16 cellular contexts compared by ENCODE assay signal in the genomic region with DNA sequence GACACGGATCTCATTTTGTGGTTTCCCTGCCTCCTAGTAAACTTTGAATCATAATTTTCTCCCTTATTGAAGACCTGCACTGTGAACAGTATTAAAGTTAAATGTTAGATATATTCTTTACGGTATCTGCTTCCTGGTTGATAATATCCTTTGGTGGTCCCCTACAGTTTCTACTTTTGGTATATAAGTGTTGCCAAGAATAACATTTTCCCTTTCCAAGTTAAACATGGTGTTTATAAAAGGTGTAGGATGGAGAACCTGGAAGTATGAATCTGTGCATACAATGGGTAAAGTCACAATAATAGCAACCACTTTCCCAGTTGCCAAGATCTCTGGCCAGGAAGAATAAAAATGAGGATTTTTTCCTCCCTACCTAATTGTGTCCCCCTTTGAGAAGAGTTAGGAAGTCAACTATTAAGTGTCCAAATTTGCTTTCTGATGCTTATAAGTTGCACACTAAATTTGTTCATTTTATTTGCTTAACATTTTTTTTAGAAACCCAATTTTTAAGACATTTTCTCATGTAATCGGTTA.
DNase-seq lines count a peak whose midpoint lies in the region; ATAC-seq and TF ChIP-seq lines count a peak whose summit lies in the region.
"Had no signal": no experiment of that assay in that cellular context is flagged by ENCODE, and none has a peak within 500 bp of the region (broad histone marks: within the 10 kb centered on the region; RNA-seq: fewer than 3 reads in every experiment).

No MANE protein-coding gene starts in this region.

- intact Hi-C loops in heart right ventricle (cut with DNase I) = no loop called here
- intact Hi-C loops in Right ventricle myocardium inferior (cut with DNase I) = loop anchor here (2.0 to 5.0 kb wide), 2 partner anchors 28 to 60 kb away; no protein-coding TSS in a partner anchor
- intact Hi-C loops in right cardiac atrium (cut with DNase I) = no loop called here
- intact Hi-C loops in uterus (cut with DNase I; ENCODE audit: low total_unique reads) = no loop called here
- intact Hi-C loops in activated T-helper 1 cell treated with anti-CD3 and anti-CD28 coated beads, Interleukin-12 subunit alpha, Interleukin-12 subunit beta, Interleukin-2, Interleukin-4 antibody, amounts not matched to agents 30 ng/mL and 10 ng/mL and 1 ng/mL, durations not matched to agents 14 hours and 24 hours and 36 hours (cut with micrococcal nuclease) = no loop called here

- H3K4me3 Mint-ChIP-seq in T-helper 17 cell = no peak overlapping the region
- no peak overlapping the region for H3K4me3 Mint-ChIP-seq in activated T-helper 1 cell treated with anti-CD3 and anti-CD28 coated beads, Interleukin-12 subunit alpha, Interleukin-12 subunit beta, Interleukin-2, Interleukin-4 antibody, amounts not matched to agents 30 ng/mL and 10 ng/mL and 1 ng/mL, durations not matched to agents 14 hours and 24 hours and 36 hours

- peaks cover 3% of the 10 kb centered on the region for H3K4me1 Mint-ChIP-seq in T-helper 17 cell
- no peaks in the 10 kb centered on the region for H3K4me1 Mint-ChIP-seq in activated T-helper 1 cell treated with anti-CD3 and anti-CD28 coated beads, Interleukin-12 subunit alpha, Interleukin-12 subunit beta, Interleukin-2, Interleukin-4 antibody, amounts not matched to agents 30 ng/mL and 10 ng/mL and 1 ng/mL, durations not matched to agents 14 hours and 24 hours and 36 hours (ENCODE audit: low read depth)

- H3K9me3 ChIP-seq in heart right ventricle (peaks cover 0 to 16% (median 6%) of the 10 kb centered on the region in 11 donors), right cardiac atrium (ENCODE audit: control insufficient read depth, low read length) (no peaks in the 10 kb centered on the region), uterus (no peaks in the 10 kb centered on the region), T-helper 17 cell (ENCODE audit: control insufficient read depth, low read length, poor library complexity, severe bottlenecking) (no peaks in the 10 kb centered on the region)
- H3K9me3 ChIP-seq: HAP-1 had no signal

- H3K27ac Mint-ChIP-seq in T-helper 17 cell = no peak overlapping the region
- H3K27ac Mint-ChIP-seq in activated T-helper 1 cell treated with anti-CD3 and anti-CD28 coated beads, Interleukin-12 subunit alpha, Interleukin-12 subunit beta, Interleukin-2, Interleukin-4 antibody, amounts not matched to agents 30 ng/mL and 10 ng/mL and 1 ng/mL, durations not matched to agents 14 hours and 24 hours and 36 hours = no peak overlapping the region

- H3K27ac ChIP-seq in heart right ventricle (peak overlapping the region; percentile 23 to 80 (median 58)), right cardiac atrium (ENCODE audit: low read length) (peak overlapping the region; percentile 82), uterus (peak overlapping the region; percentile 41 to 73)

- H3K27me3 ChIP-seq in heart right ventricle = no peaks in the 10 kb centered on the region
- no peaks in the 10 kb centered on the region for H3K27me3 ChIP-seq in right cardiac atrium (ENCODE audit: control insufficient read depth, insufficient read depth)
- no peaks in the 10 kb centered on the region for H3K27me3 ChIP-seq in uterus

- H3K9me3 Mint-ChIP-seq in activated T-helper 1 cell treated with anti-CD3 and anti-CD28 coated beads, Interleukin-12 subunit alpha, Interleukin-12 subunit beta, Interleukin-2, Interleukin-4 antibody, amounts not matched to agents 30 ng/mL and 10 ng/mL and 1 ng/mL, durations not matched to agents 14 hours and 24 hours and 36 hours = peaks cover 12% of the 10 kb centered on the region

- ATAC-seq in heart right ventricle (peak in 5 of 8 donors; percentile 24 to 63 (median 41)), Right ventricle myocardium inferior (no peak), right cardiac atrium (peak in 1 of 2 donors; percentile 35), T-helper 17 cell (no peak)
- ATAC-seq: Panc1 had no signal

- H3K4me1 ChIP-seq in heart right ventricle = peaks cover 0 to 33% (median 22%) of the 10 kb centered on the region in 9 donors
- no peaks in the 10 kb centered on the region for H3K4me1 ChIP-seq in right cardiac atrium (ENCODE audit: control insufficient read depth, insufficient read depth, low read length)
- H3K4me1 ChIP-seq in uterus = no peaks in the 10 kb centered on the region
- H3K4me1 ChIP-seq: Caco-2, HAP-1 had no signal

- H3K4me3 ChIP-seq in heart right ventricle = peak overlapping the region in 2 of 10 donors; percentile 13 to 17
- H3K4me3 ChIP-seq in right cardiac atrium (ENCODE audit: low read length) = no peak overlapping the region
- no peak overlapping the region for H3K4me3 ChIP-seq in uterus
- H3K4me3 ChIP-seq: HAP-1 had no signal

- H3K36me3 Mint-ChIP-seq in T-helper 17 cell (ENCODE audit: low read depth) = no peaks in the 10 kb centered on the region
- no peaks in the 10 kb centered on the region for H3K36me3 Mint-ChIP-seq in activated T-helper 1 cell treated with anti-CD3 and anti-CD28 coated beads, Interleukin-12 subunit alpha, Interleukin-12 subunit beta, Interleukin-2, Interleukin-4 antibody, amounts not matched to agents 30 ng/mL and 10 ng/mL and 1 ng/mL, durations not matched to agents 14 hours and 24 hours and 36 hours (ENCODE audit: low read depth)

- peaks cover 13% of the 10 kb centered on the region for H3K27me3 Mint-ChIP-seq in T-helper 17 cell
- peaks cover 4% of the 10 kb centered on the region for H3K27me3 Mint-ChIP-seq in activated T-helper 1 cell treated with anti-CD3 and anti-CD28 coated beads, Interleukin-12 subunit alpha, Interleukin-12 subunit beta, Interleukin-2, Interleukin-4 antibody, amounts not matched to agents 30 ng/mL and 10 ng/mL and 1 ng/mL, durations not matched to agents 14 hours and 24 hours and 36 hours (ENCODE audit: insufficient read depth)

- TF ChIP-seq CTCF in heart right ventricle (IDR thresholded peaks at IDR 0.05) = no peak
- TF ChIP-seq CTCF in uterus (IDR thresholded peaks at IDR 0.05) = no peak

- no peak for TF ChIP-seq POLR2A in uterus (IDR thresholded peaks at IDR 0.05)

- WGBS in heart right ventricle, 2 donors = 32 to 39% methylated on average over 3 of the region's 3 CpGs
- WGBS in right cardiac atrium = 40% methylated on average over 3 of the region's 3 CpGs

- DNase-seq in heart right ventricle = no peak
- DNase-seq in Right ventricle myocardium inferior (ENCODE audit: missing footprints) = no peak
- DNase-seq in right cardiac atrium = no peak
- DNase-seq in pulmonary artery endothelial cell (ENCODE audit: low read depth, low spot score) = peak; percentile 39
- no peak for DNase-seq in uterus
- no peak for DNase-seq in T-helper 17 cell
- DNase-seq in NCI-H2081 (lab: John Stamatoyannopoulos, UW) = no peak
- no peak for DNase-seq in activated T-helper 1 cell treated with anti-CD3 and anti-CD28 coated beads, Interleukin-12 subunit alpha, Interleukin-12 subunit beta, Interleukin-2, Interleukin-4 antibody, amounts not matched to agents 30 ng/mL and 10 ng/mL and 1 ng/mL, durations not matched to agents 14 hours and 24 hours and 36 hours (ENCODE audit: low spot score)
- DNase-seq: C1 segment of cervical spinal cord, Caco-2, Kasumi-1, NCI-H1105 treated with DMSO at 0.1 percent for 48 hours, NCI-H187, NCI-H510A treated with DMSO at 0.1 percent for 48 hours had no signal

- no peaks in the 10 kb centered on the region for H3K36me3 ChIP-seq in heart right ventricle
- no peaks in the 10 kb centered on the region for H3K36me3 ChIP-seq in uterus
- H3K36me3 ChIP-seq: HAP-1 had no signal

Comparison
In these comparisons a context has a peak if more than half of its experiments do, and no peak if none do; other contexts are left out.
1. ATAC-seq: peak in heart right ventricle (5 of 8); none in Right ventricle myocardium inferior (single experiment) and T-helper 17 cell (single experiment).
2. Peak in every context shown above with its lines, with median percentiles within 50 percentile points of each other: H3K27ac ChIP-seq.